ENCODE assay signal across 26 cellular contexts in the genomic region with DNA sequence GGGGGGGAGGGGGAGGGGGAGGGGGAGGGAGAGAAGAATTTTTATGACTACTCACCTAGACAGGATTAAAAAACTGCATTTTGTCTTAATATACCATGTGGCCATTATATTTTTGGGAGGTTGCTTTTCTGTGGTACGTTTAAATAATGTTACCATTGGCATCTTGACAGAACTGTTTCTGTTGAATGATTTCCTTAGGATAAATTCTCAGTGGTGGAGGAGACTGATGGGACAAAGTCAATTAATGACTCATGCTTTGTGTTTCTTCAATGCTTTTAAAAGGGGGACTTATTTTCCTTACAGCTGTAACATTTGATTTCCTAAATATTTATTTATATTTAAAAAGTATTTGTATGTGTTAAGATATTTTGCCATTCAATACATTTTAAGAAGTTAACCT. TPM values are rescaled to one million over a fixed set of nuclear protein-coding genes. Genes with fewer than 3 reads are reported as not detected.
"Had no signal": no experiment of that assay in that cellular context is flagged by ENCODE, and none has a peak within 500 bp of the region (broad histone marks: within the 10 kb centered on the region; RNA-seq: fewer than 3 reads in every experiment).

No MANE protein-coding gene starts in this region.

- H3K4me3 Mint-ChIP-seq: dendritic cell treated with granulocyte-macrophage colony-stimulating factor and Interleukin-4, amounts not matched to agents 40 ng/mL and 50 ng/mL, for 4 days; natural killer cell treated with Interleukin-12 subunit alpha and Interleukin-12 subunit beta and Interleukin-15 and Interleukin-18, amount 100 ng/mL, for 72 hours; WTC11 had no signal

- H3K4me1 ChIP-seq: gastroesophageal sphincter, spleen, upper lobe of left lung had no signal

- H3K36me3 Mint-ChIP-seq: activated naive CD4-positive, alpha-beta T cell treated with anti-CD3 and anti-CD28 coated beads, Interleukin-2, amount 50 U/mL, for 72 hours; natural killer cell treated with Interleukin-12 subunit alpha and Interleukin-12 subunit beta and Interleukin-15 and Interleukin-18, amount 100 ng/mL, for 72 hours had no signal

- H3K36me3 ChIP-seq: brain microvascular endothelial cell, gastroesophageal sphincter, upper lobe of left lung had no signal

- DNase-seq: activated CD4-positive, alpha-beta T cell treated with anti-CD3 and anti-CD28 coated beads, Interleukin-2, amount 50 U/mL, for 4 hours; activated CD8-positive, alpha-beta memory T cell treated with anti-CD3 and anti-CD28 coated beads for 24 hours; activated CD8-positive, alpha-beta memory T cell treated with anti-CD3 and anti-CD28 coated beads, Interleukin-2, amount 50 U/mL, for 48 hours; activated effector memory CD4-positive, alpha-beta T cell treated with Interleukin-2 at 50 U/mL for 16 hours; activated T-cell treated with anti-CD3 and anti-CD28 coated beads, Interleukin-2, amount 50 U/mL, for 48 hours; aorta; brain microvascular endothelial cell; caudate nucleus; effector CD8-positive, alpha-beta T cell; head of caudate nucleus; hypothalamus; midbrain; spleen; stimulated activated CD4-positive, alpha-beta T cell treated with anti-CD3 and anti-CD28 coated beads, Interleukin-4, amount 100 ng/mL, for 4 hours; stimulated activated naive CD8-positive, alpha-beta T cell treated with anti-CD3 and anti-CD28 coated beads, Interleukin-15, Interleukin-2, amounts not matched to agents 100 U/mL and 50 U/mL, for 24 hours; T-helper 1 cell had no signal

- H3K4me3 ChIP-seq: gastroesophageal sphincter, spleen, upper lobe of left lung had no signal

- ATAC-seq: esophagus mucosa; gastroesophageal sphincter; natural killer cell treated with Interleukin-12 subunit alpha and Interleukin-12 subunit beta and Interleukin-15 and Interleukin-18, amount 100 ng/mL, for 72 hours; stimulated activated naive CD8-positive, alpha-beta T cell treated with anti-CD3 and anti-CD28 coated beads, Interleukin-15, Interleukin-2, amounts not matched to agents 100 U/mL and 50 U/mL, for 24 hours; WTC11 had no signal

- H3K27me3 Mint-ChIP-seq: dendritic cell treated with granulocyte-macrophage colony-stimulating factor and Interleukin-4, amounts not matched to agents 40 ng/mL and 50 ng/mL, for 4 days; progenitor cell of endocrine pancreas had no signal

- H3K27ac Mint-ChIP-seq: activated naive CD4-positive, alpha-beta T cell treated with anti-CD3 and anti-CD28 coated beads, Interleukin-2, amount 50 U/mL, for 72 hours; dendritic cell treated with granulocyte-macrophage colony-stimulating factor and Interleukin-4, amounts not matched to agents 40 ng/mL and 50 ng/mL, for 4 days; natural killer cell treated with Interleukin-12 subunit alpha and Interleukin-12 subunit beta and Interleukin-15 and Interleukin-18, amount 100 ng/mL, for 72 hours; WTC11 had no signal

- H3K27ac ChIP-seq: brain microvascular endothelial cell, gastroesophageal sphincter, spleen, upper lobe of left lung had no signal

- H3K9me3 Mint-ChIP-seq: activated naive CD4-positive, alpha-beta T cell treated with anti-CD3 and anti-CD28 coated beads, Interleukin-2, amount 50 U/mL, for 72 hours; dendritic cell treated with granulocyte-macrophage colony-stimulating factor and Interleukin-4, amounts not matched to agents 40 ng/mL and 50 ng/mL, for 4 days; natural killer cell treated with Interleukin-12 subunit alpha and Interleukin-12 subunit beta and Interleukin-15 and Interleukin-18, amount 100 ng/mL, for 72 hours; WTC11 had no signal

- H3K9me3 ChIP-seq: gastroesophageal sphincter, spleen, upper lobe of left lung had no signal

- H3K27me3 ChIP-seq: brain microvascular endothelial cell, gastroesophageal sphincter, spleen, upper lobe of left lung had no signal

- H3K4me1 Mint-ChIP-seq: WTC11 had no signal

RNA-seq across cellular contexts. Expression of a gene that starts 13.7 kb away (rescaled TPM):
- total RNA-seq: activated naive CD4-positive, alpha-beta T cell treated with anti-CD3 and anti-CD28 coated beads, Interleukin-2, amount 50 U/mL, for 72 hours; aorta; natural killer cell treated with Interleukin-12 subunit alpha and Interleukin-12 subunit beta and Interleukin-15 and Interleukin-18, amount 100 ng/mL, for 72 hours; osteocyte; spleen; subcutaneous adipose tissue had no signal
